In genomic region chr19:48726573-48726972, GRCh38 we compare ENCODE assay signal across 1 cellular context.
TF ChIP-seq lines count a peak whose summit lies in the region.

No MANE protein-coding gene starts in this region.

TF ChIP-seq in IMR-90, 13 proteins besides CTCF, POLR2A, EP300 and RAD21:
- TF ChIP-seq RCOR1 (IDR thresholded peaks at IDR 0.05; ENCODE audit: insufficient replicate concordance, low read length) (no peak), MAFK (IDR thresholded peaks at IDR 0.05; ENCODE audit: low read depth, low read length) (no peak), MAZ (IDR thresholded peaks at IDR 0.05; ENCODE audit: borderline replicate concordance, low read depth, low read length) (no peak), RFX5 (IDR thresholded peaks at IDR 0.05; ENCODE audit: low read depth, low read length) (no peak), NFE2L2 (IDR thresholded peaks at IDR 0.05; ENCODE audit: low read depth, low read length) (no peak), CHD1 (IDR thresholded peaks at IDR 0.05; ENCODE audit: low read depth, low read length) (no peak), FOS (IDR thresholded peaks at IDR 0.05; ENCODE audit: low read depth, low read length) (no peak), MXI1 (IDR thresholded peaks at IDR 0.05; ENCODE audit: borderline replicate concordance, low read depth, low read length) (no peak), CEBPB (IDR thresholded peaks at IDR 0.05; ENCODE audit: low read depth, low read length) (no peak), BHLHE40 (IDR thresholded peaks at IDR 0.05; ENCODE audit: low read depth, low read length) (no peak), SMC3 (IDR thresholded peaks at IDR 0.05; ENCODE audit: low read depth, low read length) (no peak)
- TF ChIP-seq, protein P1, sequence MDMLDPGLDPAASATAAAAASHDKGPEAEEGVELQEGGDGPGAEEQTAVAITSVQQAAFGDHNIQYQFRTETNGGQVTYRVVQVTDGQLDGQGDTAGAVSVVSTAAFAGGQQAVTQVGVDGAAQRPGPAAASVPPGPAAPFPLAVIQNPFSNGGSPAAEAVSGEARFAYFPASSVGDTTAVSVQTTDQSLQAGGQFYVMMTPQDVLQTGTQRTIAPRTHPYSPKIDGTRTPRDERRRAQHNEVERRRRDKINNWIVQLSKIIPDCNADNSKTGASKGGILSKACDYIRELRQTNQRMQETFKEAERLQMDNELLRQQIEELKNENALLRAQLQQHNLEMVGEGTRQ (IDR thresholded peaks at IDR 0.05; ENCODE audit: low read depth, low read length) = no peak
